ENCODE assay signal across 19 cellular contexts in genomic region chr2:64992218-64992617, GRCh38. TPM values are rescaled to one million over a fixed set of nuclear protein-coding genes. Genes with fewer than 3 reads are reported as not detected.
DNase-seq lines count a peak whose midpoint lies in the region; ATAC-seq, FAIRE-seq and TF ChIP-seq lines count a peak whose summit lies in the region.
"Had no signal": no experiment of that assay in that cellular context is flagged by ENCODE, and none has a peak within 500 bp of the region (broad histone marks: within the 10 kb centered on the region; RNA-seq: fewer than 3 reads in every experiment).

No MANE protein-coding gene starts in this region.

- no peaks in the 10 kb centered on the region for H3K36me3 ChIP-seq in kidney (ENCODE audit: control insufficient read depth in 1 of 2, insufficient read depth in 2 of 2, low read length in 2 of 2)
- H3K36me3 ChIP-seq in smooth muscle cell (ENCODE audit: low read depth) = no peaks in the 10 kb centered on the region
- H3K36me3 ChIP-seq: prostate gland had no signal

- peaks cover 22% of the 10 kb centered on the region for H3K36me3 Mint-ChIP-seq in activated naive CD8-positive, alpha-beta T cell treated with anti-CD3 and anti-CD28 coated beads, Interleukin-2, amount 10 ng/mL, durations not matched to agents 7 days and 5 days
- peaks cover 35% of the 10 kb centered on the region for H3K36me3 Mint-ChIP-seq in activated naive CD8-positive, alpha-beta T cell treated with anti-CD3 and anti-CD28 coated beads for 36 hours
- peaks cover 3% of the 10 kb centered on the region for H3K36me3 Mint-ChIP-seq in type B pancreatic cell

- H3K4me1 Mint-ChIP-seq in activated naive CD8-positive, alpha-beta T cell treated with anti-CD3 and anti-CD28 coated beads, Interleukin-2, amount 10 ng/mL, durations not matched to agents 7 days and 5 days = peaks cover 49% of the 10 kb centered on the region
- H3K4me1 Mint-ChIP-seq in activated naive CD8-positive, alpha-beta T cell treated with anti-CD3 and anti-CD28 coated beads for 36 hours = peaks cover 31% of the 10 kb centered on the region
- peaks cover 19% of the 10 kb centered on the region for H3K4me1 Mint-ChIP-seq in type B pancreatic cell (ENCODE audit: unreplicated experiment)

- 98% methylated on average over 5 of the region's 5 CpGs for WGBS in smooth muscle cell (ENCODE audit: low lambda C conversion rate)

- H3K4me1 ChIP-seq in kidney (ENCODE audit: control insufficient read depth in 1 of 2, insufficient read depth in 1 of 2, low read depth in 1 of 2, low read length in 2 of 2) (peaks cover 0 to 4% of the 10 kb centered on the region in 2 donors), smooth muscle cell (ENCODE audit: low read depth) (peaks cover 13% of the 10 kb centered on the region)
- H3K4me1 ChIP-seq: prostate gland had no signal

- FAIRE-seq in kidney (lab: Jason Lieb, UNC) = no peak
- FAIRE-seq: G401.6, H1 had no signal

- H3K4me2 ChIP-seq in smooth muscle cell = no peak overlapping the region

- POLR2A ChIA-PET in activated naive CD8-positive, alpha-beta T cell treated with anti-CD3 and anti-CD28 coated beads, Interleukin-2, amount 10 ng/mL, durations not matched to agents 7 days and 5 days (lab: Charles Lee) = interaction anchor here (1.7 kb wide), 1 partner anchor 39 kb away, joined by 4 read pairs; no protein-coding TSS in a partner anchor

- peaks cover 3% of the 10 kb centered on the region for H3F3A ChIP-seq in smooth muscle cell (ENCODE audit: low read depth)

- H2AFZ ChIP-seq in smooth muscle cell (ENCODE audit: low read depth) = no peak overlapping the region

- H3K9me3 ChIP-seq in kidney (ENCODE audit: control insufficient read depth in 1 of 2, low read length in 2 of 2) = no peaks in the 10 kb centered on the region
- no peaks in the 10 kb centered on the region for H3K9me3 ChIP-seq in smooth muscle cell (replicated peaks; ENCODE audit: low read depth)
- H3K9me3 ChIP-seq: prostate gland had no signal

- peaks cover 17% of the 10 kb centered on the region for H3K79me2 ChIP-seq in smooth muscle cell (ENCODE audit: low read depth)

- no peak for TF ChIP-seq POLR2A in NB4 (IDR thresholded peaks at IDR 0.05; ENCODE audit: extremely low read depth, insufficient read length)

- no peaks in the 10 kb centered on the region for H3K9me3 Mint-ChIP-seq in activated naive CD8-positive, alpha-beta T cell treated with anti-CD3 and anti-CD28 coated beads, Interleukin-2, amount 10 ng/mL, durations not matched to agents 7 days and 5 days
- no peaks in the 10 kb centered on the region for H3K9me3 Mint-ChIP-seq in activated naive CD8-positive, alpha-beta T cell treated with anti-CD3 and anti-CD28 coated beads for 36 hours
- no peaks in the 10 kb centered on the region for H3K9me3 Mint-ChIP-seq in type B pancreatic cell

- H3K27ac ChIP-seq in kidney (ENCODE audit: low read depth in 2 of 2, low read length in 2 of 2) (no peak overlapping the region), smooth muscle cell (ENCODE audit: low read depth) (no peak overlapping the region)
- H3K27ac ChIP-seq: prostate gland had no signal

- peaks cover 67% of the 10 kb centered on the region for H4K20me1 ChIP-seq in smooth muscle cell (ENCODE audit: low read depth)

- no peaks in the 10 kb centered on the region for H3K27me3 ChIP-seq in smooth muscle cell (ENCODE audit: low read depth)

- intact Hi-C loops in kidney (cut with DNase I) = no loop called here

- no peak overlapping the region for H3K27ac Mint-ChIP-seq in activated naive CD8-positive, alpha-beta T cell treated with anti-CD3 and anti-CD28 coated beads, Interleukin-2, amount 10 ng/mL, durations not matched to agents 7 days and 5 days
- no peak overlapping the region for H3K27ac Mint-ChIP-seq in activated naive CD8-positive, alpha-beta T cell treated with anti-CD3 and anti-CD28 coated beads for 36 hours
- H3K27ac Mint-ChIP-seq in type B pancreatic cell = no peak overlapping the region

- TF ChIP-seq CTCF in NB4 (IDR thresholded peaks at IDR 0.05; ENCODE audit: low read depth, low read length) (no peak), type B pancreatic cell (conservative IDR thresholded peaks at IDR 0.05) (no peak), kidney (IDR thresholded peaks at IDR 0.05; ENCODE audit: borderline replicate concordance, extremely low read depth, insufficient read depth) (no peak), smooth muscle cell (IDR thresholded peaks at IDR 0.05; ENCODE audit: borderline replicate concordance, insufficient read depth, poor library complexity, severe bottlenecking) (no peak)

- no peak for ATAC-seq in activated naive CD8-positive, alpha-beta T cell treated with anti-CD3 and anti-CD28 coated beads, Interleukin-2, amount 10 ng/mL, durations not matched to agents 7 days and 5 days (ENCODE audit: low read depth)
- peak; percentile 12 for ATAC-seq in esophagus mucosa
- ATAC-seq: left lobe of liver had no signal

- no peaks in the 10 kb centered on the region for H3K27me3 Mint-ChIP-seq in activated naive CD8-positive, alpha-beta T cell treated with anti-CD3 and anti-CD28 coated beads, Interleukin-2, amount 10 ng/mL, durations not matched to agents 7 days and 5 days
- peaks cover 23% of the 10 kb centered on the region for H3K27me3 Mint-ChIP-seq in activated naive CD8-positive, alpha-beta T cell treated with anti-CD3 and anti-CD28 coated beads for 36 hours
- H3K27me3 Mint-ChIP-seq in type B pancreatic cell = peaks cover 21% of the 10 kb centered on the region

- peak overlapping the region; percentile 92 for H3K4me3 Mint-ChIP-seq in activated naive CD8-positive, alpha-beta T cell treated with anti-CD3 and anti-CD28 coated beads, Interleukin-2, amount 10 ng/mL, durations not matched to agents 7 days and 5 days
- H3K4me3 Mint-ChIP-seq in activated naive CD8-positive, alpha-beta T cell treated with anti-CD3 and anti-CD28 coated beads for 36 hours = no peak overlapping the region
- peak overlapping the region; percentile 15 for H3K4me3 Mint-ChIP-seq in type B pancreatic cell

- peak overlapping the region; percentile 21 for H3K4me3 ChIP-seq in NB4 (ENCODE audit: low read depth, low read length)
- no peak overlapping the region for H3K4me3 ChIP-seq in kidney (ENCODE audit: low read length in 2 of 2)
- no peak overlapping the region for H3K4me3 ChIP-seq in smooth muscle cell
- H3K4me3 ChIP-seq: prostate gland had no signal

- no peak for DNase-seq in activated naive CD8-positive, alpha-beta T cell treated with anti-CD3 and anti-CD28 coated beads, Interleukin-2, amount 10 ng/mL, durations not matched to agents 7 days and 5 days
- DNase-seq in activated naive CD8-positive, alpha-beta T cell treated with anti-CD3 and anti-CD28 coated beads for 36 hours = no peak
- DNase-seq in NB4 (ENCODE audit: low read depth) = no peak
- no peak for DNase-seq in type B pancreatic cell (ENCODE audit: extremely low spot score, unreplicated experiment)
- DNase-seq in kidney = no peak
- DNase-seq in NCI-H2196 treated with DMSO at 0.1 percent for 48 hours (lab: John Stamatoyannopoulos, UW; ENCODE audit: unreplicated experiment) = no peak
- DNase-seq in smooth muscle cell (lab: John Stamatoyannopoulos, UW; ENCODE audit: unreplicated experiment) = no peak
- DNase-seq: activated CD4-positive, alpha-beta T cell treated with anti-CD3 and anti-CD28 coated beads, Interleukin-2, amount 50 U/mL, for 1 hour; amniotic stem cell; Calu3; foreskin fibroblast; NCI-H1694; SHP77 treated with DMSO at 0.1 percent for 48 hours; stimulated activated CD4-positive, alpha-beta T cell treated with anti-CD3 and anti-CD28 coated beads, Interleukin-12 subunit alpha, Interleukin-12 subunit beta, amount 100 ng/mL, for 4 hours had no signal

- no peak overlapping the region for H3K9ac ChIP-seq in kidney (ENCODE audit: low read length in 2 of 2)
- no peak overlapping the region for H3K9ac ChIP-seq in smooth muscle cell (ENCODE audit: low read depth)

RNA-seq across cellular contexts. Expression of gene SLC1A4, which starts 3.0 kb away (rescaled TPM):
- total RNA-seq in activated naive CD8-positive, alpha-beta T cell treated with anti-CD3 and anti-CD28 coated beads, Interleukin-2, amount 10 ng/mL, durations not matched to agents 7 days and 5 days = 10 to 100 TPM; 26.8 to 27.0 TPM
- total RNA-seq in activated naive CD8-positive, alpha-beta T cell treated with anti-CD3 and anti-CD28 coated beads for 36 hours = 10 to 100 TPM; 17.6 to 18.9 TPM
- total RNA-seq in esophagus mucosa = 12.6 TPM
- total RNA-seq in type B pancreatic cell (ENCODE audit: low replicate concordance) = 11.3 and 13.1 TPM in 2 replicates
- total RNA-seq in kidney = 10.6 TPM
- polyA plus RNA-seq in kidney (ENCODE audit: insufficient read depth, low read depth, low replicate concordance) = 2.1 TPM
- 11.9 and 14.2 TPM in 2 replicates for total RNA-seq in smooth muscle cell
- polyA plus RNA-seq in smooth muscle cell = 13.8 and 16.9 TPM in 2 replicates
